18 cellular contexts compared by ENCODE assay signal in the genomic region with DNA sequence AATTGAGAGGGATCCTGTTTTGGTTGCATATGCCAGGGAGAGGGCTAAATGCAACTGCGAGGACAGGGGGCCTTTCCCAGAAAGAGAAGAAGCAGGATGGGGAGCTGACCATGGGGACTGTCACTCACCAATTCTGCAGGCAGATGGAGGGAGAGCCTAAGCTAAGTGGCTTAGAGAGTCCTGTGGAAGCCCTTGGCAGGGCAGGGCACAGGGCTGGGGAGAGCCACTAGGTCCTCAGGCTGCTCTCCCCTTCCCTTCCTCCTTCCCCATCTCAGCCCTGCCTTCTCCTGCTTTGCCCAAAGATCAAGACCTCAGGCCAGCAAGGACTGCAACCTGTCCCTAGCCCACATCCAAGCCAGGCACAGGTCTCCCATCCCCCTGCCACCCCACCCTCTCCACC. TPM values are rescaled to one million over a fixed set of nuclear protein-coding genes. Genes with fewer than 3 reads are reported as not detected.
DNase-seq lines count a peak whose midpoint lies in the region; ATAC-seq and TF ChIP-seq lines count a peak whose summit lies in the region.
"Had no signal": no experiment of that assay in that cellular context is flagged by ENCODE, and none has a peak within 500 bp of the region (broad histone marks: within the 10 kb centered on the region; RNA-seq: fewer than 3 reads in every experiment).

No MANE protein-coding gene starts in this region.

- H4K20me1 ChIP-seq in neural progenitor cell (ENCODE audit: low read depth), result no peaks in the 10 kb centered on the region

- no peak overlapping the region for H3K9ac ChIP-seq in neural progenitor cell

- no peak overlapping the region for H3K4me3 ChIP-seq in CD8-positive, alpha-beta T cell (ENCODE audit: low read depth, low read length)
- H3K4me3 ChIP-seq in neural progenitor cell, result no peak overlapping the region
- H3K4me3 ChIP-seq: SJCRH30 had no signal

- no peaks in the 10 kb centered on the region for H3K36me3 ChIP-seq in CD8-positive, alpha-beta T cell (ENCODE audit: insufficient read depth, low read length)
- H3K36me3 ChIP-seq in neural progenitor cell, result no peaks in the 10 kb centered on the region
- H3K36me3 ChIP-seq: SJCRH30 had no signal

- H3K9me3 Mint-ChIP-seq in CD8-positive, alpha-beta T cell, result no peaks in the 10 kb centered on the region
- H3K9me3 Mint-ChIP-seq in neural progenitor cell, result no peaks in the 10 kb centered on the region
- no peaks in the 10 kb centered on the region for H3K9me3 Mint-ChIP-seq in HFFc6

- TF ChIP-seq CTCF in CD8-positive, alpha-beta T cell (IDR thresholded peaks at IDR 0.05), result no peak
- TF ChIP-seq CTCF in neural progenitor cell (IDR thresholded peaks at IDR 0.05), result no peak
- no peak for TF ChIP-seq CTCF in HFFc6 (IDR thresholded peaks at IDR 0.05)

- POLR2A ChIA-PET in CD8-positive, alpha-beta T cell (lab: Charles Lee), result no interaction called here

- peaks cover 3% of the 10 kb centered on the region for H3K4me1 Mint-ChIP-seq in CD8-positive, alpha-beta T cell (ENCODE audit: low read depth)
- H3K4me1 Mint-ChIP-seq in neural progenitor cell (peaks cover 26% of the 10 kb centered on the region), HFFc6 (ENCODE audit: low read depth) (no peaks in the 10 kb centered on the region; the same call in 1 of the 2 replicates)

- H3K27me3 Mint-ChIP-seq in CD8-positive, alpha-beta T cell (ENCODE audit: low read depth), result no peaks in the 10 kb centered on the region
- H3K27me3 Mint-ChIP-seq in neural progenitor cell (ENCODE audit: insufficient read depth, low read depth), result peaks cover 16% of the 10 kb centered on the region
- H3K27me3 Mint-ChIP-seq in HFFc6 (ENCODE audit: insufficient read depth), result peaks cover 10% of the 10 kb centered on the region

- H3K27ac ChIP-seq in CD8-positive, alpha-beta T cell (ENCODE audit: low read depth, low read length), result no peak overlapping the region
- H3K27ac ChIP-seq in neural progenitor cell, result no peak overlapping the region
- H3K27ac ChIP-seq: SJCRH30 had no signal

- CTCF ChIA-PET in CD8-positive, alpha-beta T cell (lab: Charles Lee), result interaction anchor here (1.1 to 2.1 kb wide), 2 partner anchors 24 to 31 kb away, joined by 5 to 6 read pairs; a partner anchor contains a TSS

- H3K27ac Mint-ChIP-seq in CD8-positive, alpha-beta T cell, result peak overlapping the region; percentile 4
- peak overlapping the region; percentile 50 for H3K27ac Mint-ChIP-seq in neural progenitor cell
- H3K27ac Mint-ChIP-seq in HFFc6, result no peak overlapping the region

- ATAC-seq in CD8-positive, alpha-beta T cell, result no peak
- ATAC-seq in esophagus mucosa (peak; percentile 18), GM18861 (IDR thresholded peaks at IDR 0.05; ENCODE audit: unreplicated experiment) (no peak)

- no peak for DNase-seq in CD8-positive, alpha-beta T cell
- peak; percentile 24 for DNase-seq in NAMALWA (ENCODE audit: low spot score)
- DNase-seq in neural progenitor cell (ENCODE audit: low spot score), result no peak
- DNase-seq in kidney glomerular epithelial cell (lab: John Stamatoyannopoulos, UW), result no peak
- no peak for DNase-seq in activated T-cell treated with anti-CD3 and anti-CD28 coated beads, Interleukin-2, amount 50 U/mL, for 48 hours
- DNase-seq in HFFc6, result no peak
- DNase-seq: activated naive CD4-positive, alpha-beta T cell treated with anti-CD3 and anti-CD28 coated beads, Interleukin-2, amount 50 U/mL, for 16 hours; cerebellar nuclear complex; midbrain; NCI-H1694; NCI-H526; SJCRH30; stimulated activated CD4-positive, alpha-beta T cell treated with anti-CD3 and anti-CD28 coated beads, Interleukin-4, amount 100 ng/mL, for 1 hour; stimulated activated naive CD4-positive, alpha-beta T cell had no signal

- intact Hi-C loops in CD8-positive, alpha-beta T cell (cut with DNase I, micrococcal nuclease), result no loop called here

- H3K9me3 ChIP-seq in CD8-positive, alpha-beta T cell (ENCODE audit: low read length), result no peaks in the 10 kb centered on the region
- no peaks in the 10 kb centered on the region for H3K9me3 ChIP-seq in neural progenitor cell (ENCODE audit: low read depth)
- H3K9me3 ChIP-seq: SJCRH30 had no signal

- H3K4me2 ChIP-seq in neural progenitor cell, result no peak overlapping the region

- H2AFZ ChIP-seq in neural progenitor cell (replicated peaks), result no peak overlapping the region

- H3K4me1 ChIP-seq in CD8-positive, alpha-beta T cell (ENCODE audit: insufficient read depth, low read length), result peaks cover 3% of the 10 kb centered on the region
- peaks cover 15% of the 10 kb centered on the region for H3K4me1 ChIP-seq in neural progenitor cell
- H3K4me1 ChIP-seq: SJCRH30 had no signal

- H3K36me3 Mint-ChIP-seq in CD8-positive, alpha-beta T cell, result no peaks in the 10 kb centered on the region
- no peaks in the 10 kb centered on the region for H3K36me3 Mint-ChIP-seq in neural progenitor cell
- no peaks in the 10 kb centered on the region for H3K36me3 Mint-ChIP-seq in HFFc6 (ENCODE audit: low read depth)

- H3F3A ChIP-seq in neural progenitor cell (ENCODE audit: low read depth), result no peaks in the 10 kb centered on the region

- no peak overlapping the region for H3K4me3 Mint-ChIP-seq in CD8-positive, alpha-beta T cell
- H3K4me3 Mint-ChIP-seq in neural progenitor cell, result peak overlapping the region; percentile 64
- H3K4me3 Mint-ChIP-seq in HFFc6, result no peak overlapping the region
- H3K4me3 Mint-ChIP-seq: B cell had no signal

- no peaks in the 10 kb centered on the region for H3K27me3 ChIP-seq in CD8-positive, alpha-beta T cell (ENCODE audit: insufficient read depth, low read length)
- H3K27me3 ChIP-seq in neural progenitor cell, result no peaks in the 10 kb centered on the region
- H3K27me3 ChIP-seq: SJCRH30 had no signal

- H3K79me2 ChIP-seq in neural progenitor cell (ENCODE audit: low read depth), result no peaks in the 10 kb centered on the region

RNA-seq across cellular contexts. Expression of a gene that starts 24.4 kb away (rescaled TPM):
- total RNA-seq in CD8-positive, alpha-beta T cell, result not detected
- not detected for total RNA-seq in esophagus mucosa
- 3.1 and 6.2 TPM in 2 replicates for total RNA-seq in neural progenitor cell (ENCODE audit: low replicate concordance)
- not detected for total RNA-seq in HFFc6 (2021; fragmentation: NEBNext Ultra II Directional; extraction: Animal tissue kit (Norgen Biotek cat#: 25700))
- total RNA-seq: activated CD8-positive, alpha-beta memory T cell treated with anti-CD3 and anti-CD28 coated beads for 36 hours; B cell; SJCRH30 had no signal

RNA-seq across cellular contexts. Expression of a gene that starts 40.0 kb away (rescaled TPM):
- total RNA-seq in CD8-positive, alpha-beta T cell, result 10 to 100 TPM; 80.8 to 86.7 TPM
- total RNA-seq in esophagus mucosa (247 TPM), neural progenitor cell (ENCODE audit: low replicate concordance) (11.1 and 14.1 TPM in 2 replicates)
- 100 to 1,000 TPM; 163 to 187 (median 176) TPM for total RNA-seq in HFFc6 (2021; fragmentation: NEBNext Ultra II Directional; extraction: Animal tissue kit (Norgen Biotek cat#: 25700))

RNA-seq across cellular contexts. Expression of a gene that starts 49.8 kb away (rescaled TPM):
- total RNA-seq in CD8-positive, alpha-beta T cell, result under 1 TPM; 0.72 to 0.92 TPM
- total RNA-seq in esophagus mucosa (3.5 TPM), neural progenitor cell (ENCODE audit: low replicate concordance) (0.03 TPM in 1 of 2 replicates, not detected in the other)
- total RNA-seq in HFFc6 (2021; fragmentation: NEBNext Ultra II Directional; extraction: Animal tissue kit (Norgen Biotek cat#: 25700)), result under 1 TPM; 0.05 to 0.16 (median 0.11) TPM
